8 cellular contexts compared by ENCODE assay signal in the genomic region with DNA sequence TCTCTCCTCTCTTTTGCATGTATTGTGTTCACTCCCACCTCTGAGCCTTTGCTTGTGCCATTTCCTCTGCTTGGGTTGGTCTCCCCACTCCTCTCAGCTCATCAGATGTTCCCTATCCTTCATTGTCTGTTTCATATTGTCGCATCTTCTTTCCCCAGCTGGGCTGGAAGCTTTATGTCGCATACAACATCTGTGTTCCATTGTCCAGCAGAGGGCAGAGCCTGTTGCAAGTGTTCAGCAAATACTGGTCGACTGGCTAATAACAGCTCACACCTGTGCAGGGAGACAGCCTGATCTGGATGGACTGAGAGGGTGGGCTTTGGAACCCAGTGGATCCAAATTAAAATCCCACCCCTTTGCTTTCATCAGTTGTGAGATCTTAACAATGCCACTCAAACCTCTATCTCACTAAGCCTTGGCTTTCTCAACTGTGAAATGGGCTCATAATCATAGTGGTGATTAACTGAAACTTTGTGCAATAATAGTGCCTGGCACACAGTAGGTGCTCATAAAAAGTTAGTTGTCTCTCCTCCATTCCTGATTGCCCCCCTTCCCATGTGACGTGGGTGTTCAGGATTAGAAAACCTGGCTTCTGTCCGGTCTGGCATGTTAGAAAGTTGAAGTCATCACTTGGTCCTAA.
DNase-seq lines count a peak whose midpoint lies in the region; ATAC-seq, FAIRE-seq and TF ChIP-seq lines count a peak whose summit lies in the region.

No MANE protein-coding gene starts in this region.

- intact Hi-C loops in stomach (cut with DNase I; ENCODE audit: low total_unique reads) = no loop called here

- H3K27ac ChIP-seq in SK-N-SH (ENCODE audit: low read depth in 2 of 2, low read length in 1 of 2) (no peak overlapping the region), small intestine (ENCODE audit: low read depth in 1 of 2, low read length in 1 of 2) (no peak overlapping the region), stomach (peak overlapping the region in 2 of 5 donors; percentile 2 to 12)

- H3K4me3 ChIP-seq in SK-N-SH (ENCODE audit: low read depth in 2 of 2, low read length in 1 of 2) = no peak overlapping the region
- no peak overlapping the region for H3K4me3 ChIP-seq in small intestine (ENCODE audit: low read depth in 1 of 2, low read length in 2 of 2)
- no peak overlapping the region for H3K4me3 ChIP-seq in stomach

- H3K9ac ChIP-seq in SK-N-SH = no peak overlapping the region

- H4K20me1 ChIP-seq in SK-N-SH (ENCODE audit: insufficient read depth) = no peaks in the 10 kb centered on the region

- no peaks in the 10 kb centered on the region for H3K27me3 ChIP-seq in SK-N-SH (ENCODE audit: insufficient read depth)
- no peaks in the 10 kb centered on the region for H3K27me3 ChIP-seq in small intestine (ENCODE audit: control insufficient read depth in 2 of 2, insufficient read depth in 2 of 2, low read length in 2 of 2)
- H3K27me3 ChIP-seq in stomach = no peaks in the 10 kb centered on the region

- peak; percentile 47 for TF ChIP-seq RAD21 in SK-N-SH (IDR thresholded peaks at IDR 0.05; ENCODE audit: low read length)

- TF ChIP-seq EP300 in SK-N-SH (IDR thresholded peaks at IDR 0.05; ENCODE audit: borderline replicate concordance in 1 of 2, low read depth in 1 of 2, low read length in 1 of 2) = no peak
- no peak for TF ChIP-seq EP300 in stomach (IDR thresholded peaks at IDR 0.05)

- no peak for ATAC-seq in SK-N-SH treated with all-trans-retinoic acid at 6 μM for 48 hours
- ATAC-seq in esophagus mucosa = peak; percentile 45

- H2AFZ ChIP-seq in SK-N-SH (ENCODE audit: low read depth) = no peak overlapping the region

- H3K4me2 ChIP-seq in SK-N-SH = no peak overlapping the region

- TF ChIP-seq CTCF in SK-N-SH (IDR thresholded peaks at IDR 0.05) (peak; percentile 45), stomach (IDR thresholded peaks at IDR 0.05) (no peak)

- H3K79me2 ChIP-seq in SK-N-SH (ENCODE audit: insufficient read depth) = no peaks in the 10 kb centered on the region

- 72% methylated on average over 5 of the region's 5 CpGs for WGBS in SK-N-SH (ENCODE audit: low lambda C conversion rate)
- WGBS in small intestine, 3 donors = 70 to 78% (median 74%) methylated on average over 5 of the region's 5 CpGs
- WGBS in stomach, 5 donors = 68 to 78% (median 75%) methylated on average over 5 of the region's 5 CpGs

- no peak for TF ChIP-seq POLR2A in stomach (IDR thresholded peaks at IDR 0.05)

- peaks cover 0 to 26% of the 10 kb centered on the region in 2 experiments for H3K36me3 ChIP-seq in SK-N-SH (replicated peaks in 1 of 2; ENCODE audit: control insufficient read depth in 1 of 2, insufficient read depth in 2 of 2, low read length in 1 of 2)
- H3K36me3 ChIP-seq in small intestine (ENCODE audit: control insufficient read depth in 2 of 2, insufficient read depth in 2 of 2, low read length in 2 of 2) = no peaks in the 10 kb centered on the region
- no peaks in the 10 kb centered on the region for H3K36me3 ChIP-seq in stomach

- no peaks in the 10 kb centered on the region for H3K9me2 ChIP-seq in SK-N-SH

- H3K9me3 ChIP-seq in SK-N-SH (no peaks in the 10 kb centered on the region), small intestine (ENCODE audit: control insufficient read depth, low read depth) (no peaks in the 10 kb centered on the region), stomach (no peaks in the 10 kb centered on the region)

- no peak for FAIRE-seq in small intestine (lab: Jason Lieb, UNC)

- CTCF ChIA-PET in SK-N-SH (lab: Yijun Ruan, JAX) = interaction anchor here (1.1 to 1.2 kb wide), 5 partner anchors 9 to 94 kb away, joined by 3 to 8 read pairs (median 4); no protein-coding TSS in a partner anchor

- peaks cover 0 to 21% of the 10 kb centered on the region in 2 experiments; a peak in 2 of 4 replicates for H3K4me1 ChIP-seq in SK-N-SH (ENCODE audit: control insufficient read depth in 1 of 2, insufficient read depth in 2 of 2, low read depth in 1 of 2, low read length in 1 of 2)
- peaks cover 0 to 4% of the 10 kb centered on the region in 2 donors for H3K4me1 ChIP-seq in small intestine (ENCODE audit: control insufficient read depth in 2 of 2, insufficient read depth in 1 of 2, low read depth in 1 of 2, low read length in 1 of 2)
- peaks cover 7 to 38% (median 21%) of the 10 kb centered on the region in 4 donors for H3K4me1 ChIP-seq in stomach

- POLR2A ChIA-PET in SK-N-SH (lab: Yijun Ruan, JAX) = no interaction called here

- H3F3A ChIP-seq in SK-N-SH (replicated peaks; ENCODE audit: insufficient read depth) = peaks cover 21% of the 10 kb centered on the region

- DNase-seq in SK-N-SH = no peak
- peak; percentile 66 for DNase-seq in NCI-H69 (lab: John Stamatoyannopoulos, UW)
- DNase-seq in small intestine = peak; percentile 71
- DNase-seq in 8988T = no peak
- DNase-seq in SKM-1 treated with dmso at 0.1 percent for 144 hours (lab: John Stamatoyannopoulos, UW; ENCODE audit: unreplicated experiment) = no peak
- DNase-seq in stomach = no peak

TF ChIP-seq in SK-N-SH, 30 proteins besides CTCF, POLR2A, EP300 and RAD21:
- TF ChIP-seq SMC3 (IDR thresholded peaks at IDR 0.05; ENCODE audit: low read depth, low read length) (peak; percentile 37), RCOR1 (IDR thresholded peaks at IDR 0.05; ENCODE audit: low read length) (no peak)

TF ChIP-seq in SK-N-SH treated with all-trans-retinoic acid at 6 μM for 48 hours, 23 proteins besides CTCF, POLR2A, EP300 and RAD21:
- TF ChIP-seq ARNTL (CRISPR knock-in tag; IDR thresholded peaks at IDR 0.05; ENCODE audit: borderline replicate concordance, low read depth) (no peak), ZC3H10 (CRISPR knock-in tag; IDR thresholded peaks at IDR 0.05) (no peak), TCF4 (CRISPR knock-in tag; IDR thresholded peaks at IDR 0.05; ENCODE audit: borderline replicate concordance) (no peak), ZFP30 (CRISPR knock-in tag; IDR thresholded peaks at IDR 0.05) (no peak), TOX (CRISPR knock-in tag; IDR thresholded peaks at IDR 0.05; ENCODE audit: borderline replicate concordance) (no peak), ESRRG (CRISPR knock-in tag; IDR thresholded peaks at IDR 0.05) (no peak), ZNF8 (CRISPR knock-in tag; IDR thresholded peaks at IDR 0.05) (no peak), OSR1 (CRISPR knock-in tag; IDR thresholded peaks at IDR 0.05) (no peak), ZNF70 (CRISPR knock-in tag; IDR thresholded peaks at IDR 0.05) (no peak), GLIS3 (CRISPR knock-in tag; IDR thresholded peaks at IDR 0.05) (no peak), PPARA (CRISPR knock-in tag; IDR thresholded peaks at IDR 0.05; ENCODE audit: borderline replicate concordance) (no peak)
- TF ChIP-seq, protein P1, sequence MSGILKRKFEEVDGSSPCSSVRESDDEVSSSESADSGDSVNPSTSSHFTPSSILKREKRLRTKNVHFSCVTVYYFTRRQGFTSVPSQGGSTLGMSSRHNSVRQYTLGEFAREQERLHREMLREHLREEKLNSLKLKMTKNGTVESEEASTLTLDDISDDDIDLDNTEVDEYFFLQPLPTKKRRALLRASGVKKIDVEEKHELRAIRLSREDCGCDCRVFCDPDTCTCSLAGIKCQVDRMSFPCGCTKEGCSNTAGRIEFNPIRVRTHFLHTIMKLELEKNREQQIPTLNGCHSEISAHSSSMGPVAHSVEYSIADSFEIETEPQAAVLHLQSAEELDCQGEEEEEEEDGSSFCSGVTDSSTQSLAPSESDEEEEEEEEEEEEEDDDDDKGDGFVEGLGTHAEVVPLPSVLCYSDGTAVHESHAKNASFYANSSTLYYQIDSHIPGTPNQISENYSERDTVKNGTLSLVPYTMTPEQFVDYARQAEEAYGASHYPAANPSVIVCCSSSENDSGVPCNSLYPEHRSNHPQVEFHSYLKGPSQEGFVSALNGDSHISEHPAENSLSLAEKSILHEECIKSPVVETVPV (CRISPR knock-in tag; IDR thresholded peaks at IDR 0.05) = no peak
- TF ChIP-seq, protein P2, sequence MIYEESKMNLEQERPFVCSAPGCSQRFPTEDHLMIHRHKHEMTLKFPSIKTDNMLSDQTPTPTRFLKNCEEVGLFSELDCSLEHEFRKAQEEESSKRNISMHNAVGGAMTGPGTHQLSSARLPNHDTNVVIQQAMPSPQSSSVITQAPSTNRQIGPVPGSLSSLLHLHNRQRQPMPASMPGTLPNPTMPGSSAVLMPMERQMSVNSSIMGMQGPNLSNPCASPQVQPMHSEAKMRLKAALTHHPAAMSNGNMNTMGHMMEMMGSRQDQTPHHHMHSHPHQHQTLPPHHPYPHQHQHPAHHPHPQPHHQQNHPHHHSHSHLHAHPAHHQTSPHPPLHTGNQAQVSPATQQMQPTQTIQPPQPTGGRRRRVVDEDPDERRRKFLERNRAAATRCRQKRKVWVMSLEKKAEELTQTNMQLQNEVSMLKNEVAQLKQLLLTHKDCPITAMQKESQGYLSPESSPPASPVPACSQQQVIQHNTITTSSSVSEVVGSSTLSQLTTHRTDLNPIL (CRISPR knock-in tag; IDR thresholded peaks at IDR 0.05; ENCODE audit: low read depth) = no peak
- TF ChIP-seq, protein P3, sequence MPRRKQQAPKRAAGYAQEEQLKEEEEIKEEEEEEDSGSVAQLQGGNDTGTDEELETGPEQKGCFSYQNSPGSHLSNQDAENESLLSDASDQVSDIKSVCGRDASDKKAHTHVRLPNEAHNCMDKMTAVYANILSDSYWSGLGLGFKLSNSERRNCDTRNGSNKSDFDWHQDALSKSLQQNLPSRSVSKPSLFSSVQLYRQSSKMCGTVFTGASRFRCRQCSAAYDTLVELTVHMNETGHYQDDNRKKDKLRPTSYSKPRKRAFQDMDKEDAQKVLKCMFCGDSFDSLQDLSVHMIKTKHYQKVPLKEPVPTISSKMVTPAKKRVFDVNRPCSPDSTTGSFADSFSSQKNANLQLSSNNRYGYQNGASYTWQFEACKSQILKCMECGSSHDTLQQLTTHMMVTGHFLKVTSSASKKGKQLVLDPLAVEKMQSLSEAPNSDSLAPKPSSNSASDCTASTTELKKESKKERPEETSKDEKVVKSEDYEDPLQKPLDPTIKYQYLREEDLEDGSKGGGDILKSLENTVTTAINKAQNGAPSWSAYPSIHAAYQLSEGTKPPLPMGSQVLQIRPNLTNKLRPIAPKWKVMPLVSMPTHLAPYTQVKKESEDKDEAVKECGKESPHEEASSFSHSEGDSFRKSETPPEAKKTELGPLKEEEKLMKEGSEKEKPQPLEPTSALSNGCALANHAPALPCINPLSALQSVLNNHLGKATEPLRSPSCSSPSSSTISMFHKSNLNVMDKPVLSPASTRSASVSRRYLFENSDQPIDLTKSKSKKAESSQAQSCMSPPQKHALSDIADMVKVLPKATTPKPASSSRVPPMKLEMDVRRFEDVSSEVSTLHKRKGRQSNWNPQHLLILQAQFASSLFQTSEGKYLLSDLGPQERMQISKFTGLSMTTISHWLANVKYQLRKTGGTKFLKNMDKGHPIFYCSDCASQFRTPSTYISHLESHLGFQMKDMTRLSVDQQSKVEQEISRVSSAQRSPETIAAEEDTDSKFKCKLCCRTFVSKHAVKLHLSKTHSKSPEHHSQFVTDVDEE (CRISPR knock-in tag; IDR thresholded peaks at IDR 0.05) = no peak

Comparison
In these comparisons a context has a peak if more than half of its experiments do, and no peak if none do; other contexts are left out.
1. DNase-seq: peak in NCI-H69 (single experiment) and small intestine (single experiment); none in SK-N-SH (single experiment), 8988T (single experiment), SKM-1 treated with dmso at 0.1 percent for 144 hours (single experiment) and stomach (single experiment).